ENCODE assay signal across 8 cellular contexts in the genomic region with DNA sequence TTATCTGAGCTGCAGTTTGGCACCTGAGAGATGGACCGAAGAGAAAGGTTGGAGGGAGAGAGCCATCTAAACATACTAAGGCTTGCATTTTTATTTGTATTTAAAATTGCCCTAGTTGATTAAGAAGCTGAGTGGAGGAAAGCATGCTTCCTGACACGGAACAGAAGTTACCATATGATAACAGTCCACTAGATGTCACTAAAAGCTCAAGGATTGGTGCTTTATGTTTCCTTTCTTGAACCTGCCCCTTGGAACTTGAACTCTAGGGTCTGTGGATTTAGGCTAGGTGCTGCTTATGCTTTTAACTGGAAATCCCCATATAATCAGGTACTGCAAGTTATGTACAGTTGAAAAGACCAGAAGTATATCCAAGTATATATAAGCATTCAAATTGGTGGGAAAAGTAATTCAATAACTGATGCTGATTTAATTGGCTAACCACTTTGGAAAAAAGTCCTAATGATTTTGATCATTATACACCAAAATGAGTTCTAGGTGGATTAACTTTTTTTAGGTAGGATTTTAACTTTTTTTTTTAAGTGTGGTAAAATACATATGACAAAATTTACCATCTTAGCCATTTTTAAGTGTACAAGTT. TPM values are rescaled to one million over a fixed set of nuclear protein-coding genes. Genes with fewer than 3 reads are reported as not detected.
DNase-seq lines count a peak whose midpoint lies in the region; ATAC-seq, FAIRE-seq and TF ChIP-seq lines count a peak whose summit lies in the region.

No MANE protein-coding gene starts in this region.

- POLR2A ChIA-PET in OCI-LY7 (lab: Charles Lee), result interaction anchor here (0.6 to 1.2 kb wide), 3 partner anchors 12 to 343 kb away, joined by 3 to 4 read pairs (median 3); no protein-coding TSS in a partner anchor

- H3K4me3 ChIP-seq in OCI-LY7 (ENCODE audit: low read depth, low read length, poor library complexity, severe bottlenecking), result no peak overlapping the region
- H3K4me3 ChIP-seq in effector memory CD4-positive, alpha-beta T cell (ENCODE audit: insufficient read depth, low read depth, low read length, poor library complexity, severe bottlenecking), result no peak overlapping the region

- peak; percentile 86 for ATAC-seq in GM19463 (IDR thresholded peaks at IDR 0.05; ENCODE audit: unreplicated experiment)

- no peaks in the 10 kb centered on the region for H3K9me2 ChIP-seq in OCI-LY7 (ENCODE audit: insufficient read depth, low read length)

- H3K4me2 ChIP-seq in OCI-LY7 (ENCODE audit: low read length), result no peak overlapping the region

- FAIRE-seq in HTR-8/SVneo (lab: Jason Lieb, UNC), result no peak

- intact Hi-C loops in OCI-LY7 (cut with micrococcal nuclease; ENCODE audit: unreplicated experiment), result loop anchor here (2.0 to 10.0 kb wide), 3 partner anchors 256 to 596 kb away; no protein-coding TSS in a partner anchor

- H3K79me2 ChIP-seq in OCI-LY7 (ENCODE audit: insufficient read depth, low read depth, low read length), result no peaks in the 10 kb centered on the region

- H3K9me3 ChIP-seq in OCI-LY7 (ENCODE audit: low read length), result no peaks in the 10 kb centered on the region
- no peaks in the 10 kb centered on the region for H3K9me3 ChIP-seq in effector memory CD4-positive, alpha-beta T cell (ENCODE audit: control insufficient read depth, low read length)

- H2AFZ ChIP-seq in OCI-LY7 (ENCODE audit: low read length), result no peak overlapping the region; the same call in 1 of the 2 replicates

- BruUV-seq in OCI-LY7 (replicated peaks; lab: Mats Ljungman, UMichigan), result no TSS peak

- TF ChIP-seq CTCF in OCI-LY7 (conservative IDR thresholded peaks at IDR 0.05; ENCODE audit: low read length), result peak; percentile 88

- no peaks in the 10 kb centered on the region for H3K27me3 ChIP-seq in effector memory CD4-positive, alpha-beta T cell (replicated peaks; ENCODE audit: control insufficient read depth, insufficient read depth, low read length, poor library complexity, severe bottlenecking)

- H3K36me3 ChIP-seq in OCI-LY7 (ENCODE audit: insufficient read depth, low read length), result no peaks in the 10 kb centered on the region
- no peaks in the 10 kb centered on the region for H3K36me3 ChIP-seq in effector memory CD4-positive, alpha-beta T cell (ENCODE audit: control insufficient read depth, insufficient read depth, low read length)

- DNase-seq in DMS153 (lab: John Stamatoyannopoulos, UW) (peak; percentile 32), HTR-8/SVneo (ENCODE audit: insufficient read length, low spot score) (peak; percentile 39), OCI-LY7 (ENCODE audit: low spot score) (peak; percentile 76), dermis microvascular lymphatic vessel endothelial cell (ENCODE audit: low read depth in 2 of 2) (peak; percentile 29 to 59), lung microvascular endothelial cell (ENCODE audit: low read depth in 2 of 2) (peak; percentile 58 to 60)
- DNase-seq in activated effector memory CD4-positive, alpha-beta T cell treated with anti-CD3 and anti-CD28 coated beads, Interleukin-2, amount 50 U/mL, for 16 hours, result no peak
- no peak for DNase-seq in effector memory CD4-positive, alpha-beta T cell

- H3K4me1 ChIP-seq in OCI-LY7 (ENCODE audit: insufficient read depth, low read length, poor library complexity, severe bottlenecking), result no peaks in the 10 kb centered on the region
- H3K4me1 ChIP-seq in effector memory CD4-positive, alpha-beta T cell (ENCODE audit: control insufficient read depth, insufficient read depth, low read length, poor library complexity, severe bottlenecking), result no peaks in the 10 kb centered on the region

- no peak overlapping the region for H3K27ac ChIP-seq in OCI-LY7 (ENCODE audit: low read depth, low read length, poor library complexity, severe bottlenecking)
- H3K27ac ChIP-seq in effector memory CD4-positive, alpha-beta T cell (ENCODE audit: insufficient read depth, low read length, poor library complexity, severe bottlenecking), result no peak overlapping the region

- CTCF ChIA-PET in OCI-LY7 (lab: Charles Lee; ENCODE audit: unreplicated experiment), result interaction anchor here (1.0 kb wide), 1 partner anchor 344 kb away, joined by 3 read pairs; no protein-coding TSS in a partner anchor

- H4K20me1 ChIP-seq in OCI-LY7 (ENCODE audit: insufficient read depth, low read length), result no peaks in the 10 kb centered on the region

RNA-seq across cellular contexts. Expression of a gene that starts 9.5 kb away (rescaled TPM):
- 2.3 TPM in 2 replicates for total RNA-seq in OCI-LY7 (2014; rRNA removed; shearing (Covaris generic))
- total RNA-seq in OCI-LY7 (2022) (2.7 and 2.9 TPM in 2 replicates), dermis microvascular lymphatic vessel endothelial cell (not detected in 2 replicates), lung microvascular endothelial cell (not detected in 2 replicates)

Comparison
In these comparisons a context has a peak if more than half of its experiments do, and no peak if none do; other contexts are left out.
1. DNase-seq: peak in DMS153 (single experiment), HTR-8/SVneo (single experiment), OCI-LY7 (single experiment), dermis microvascular lymphatic vessel endothelial cell (2 of 2) and lung microvascular endothelial cell (2 of 2); none in activated effector memory CD4-positive, alpha-beta T cell treated with anti-CD3 and anti-CD28 coated beads, Interleukin-2, amount 50 U/mL, for 16 hours (single experiment) and effector memory CD4-positive, alpha-beta T cell (0 of 3).